17 cellular contexts compared by ENCODE assay signal in genomic region chr6:158073776-158074175, GRCh38.
DNase-seq lines count a peak whose midpoint lies in the region; ATAC-seq and TF ChIP-seq lines count a peak whose summit lies in the region.
"Had no signal": no experiment of that assay in that cellular context is flagged by ENCODE, and none has a peak within 500 bp of the region (broad histone marks: within the 10 kb centered on the region; RNA-seq: fewer than 3 reads in every experiment).

No MANE protein-coding gene starts in this region.

- peaks cover 48% of the 10 kb centered on the region for H3K4me1 Mint-ChIP-seq in endothelial cell (ENCODE audit: unreplicated experiment)

- H3K27ac ChIP-seq in SK-N-SH (ENCODE audit: low read depth in 2 of 2, low read length in 1 of 2) (peak overlapping the region in 1 of 2 experiments; percentile 16; a peak in 1 of 4 replicates), substantia nigra (ENCODE audit: low read depth, low read length, poor library complexity, severe bottlenecking) (peak overlapping the region; percentile 35)
- H3K27ac ChIP-seq: C4-2B had no signal

- H4K20me1 ChIP-seq in SK-N-SH (ENCODE audit: insufficient read depth) = no peaks in the 10 kb centered on the region

- peaks cover 31 to 59% of the 10 kb centered on the region in 2 experiments for H3K36me3 ChIP-seq in SK-N-SH (replicated peaks in 1 of 2; ENCODE audit: control insufficient read depth in 1 of 2, insufficient read depth in 2 of 2, low read length in 1 of 2)

- no peaks in the 10 kb centered on the region for H3K9me2 ChIP-seq in SK-N-SH

- TF ChIP-seq EP300 in SK-N-SH (IDR thresholded peaks at IDR 0.05; ENCODE audit: borderline replicate concordance in 1 of 2, low read depth in 1 of 2, low read length in 1 of 2) = no peak

- DNase-seq in SK-N-SH = peak; percentile 59
- DNase-seq in NCI-H2171 treated with DMSO at 0.1 percent for 48 hours (lab: John Stamatoyannopoulos, UW) = peak; percentile 85
- no peak for DNase-seq in endothelial cell (ENCODE audit: low spot score)
- DNase-seq in substantia nigra (lab: John Stamatoyannopoulos, UW) = no peak
- no peak for DNase-seq in posterior cingulate gyrus
- DNase-seq in 8988T = no peak
- DNase-seq: Caco-2, DMS53, H7, MM.1S, NCI-H1417 treated with DMSO at 0.1 percent for 48 hours, NCI-H510A treated with DMSO at 0.1 percent for 48 hours, PC-3, T-helper 1 cell had no signal

- H3K4me3 Mint-ChIP-seq in endothelial cell (ENCODE audit: unreplicated experiment) = no peak overlapping the region

- no peak overlapping the region for H3K4me2 ChIP-seq in SK-N-SH

- H2AFZ ChIP-seq in SK-N-SH (ENCODE audit: low read depth) = no peak overlapping the region

- TF ChIP-seq RAD21 in SK-N-SH (IDR thresholded peaks at IDR 0.05; ENCODE audit: low read length) = no peak

- peak overlapping the region; percentile 70 for H3K27ac Mint-ChIP-seq in endothelial cell (ENCODE audit: unreplicated experiment)

- WGBS in SK-N-SH (ENCODE audit: low lambda C conversion rate) = 51% methylated on average over 3 of the region's 3 CpGs

- intact Hi-C loops in posterior cingulate gyrus (cut with DNase I) = loop anchor here (5.0 kb wide), 4 partner anchors 36 to 751 kb away; partner anchors contain the start of genes SYNJ2 and TMEM242

- POLR2A ChIA-PET in SK-N-SH (lab: Yijun Ruan, JAX) = interaction anchor here (0.5 to 0.9 kb wide), 3 partner anchors 12 to 22 kb away, joined by 3 to 5 read pairs (median 3); no protein-coding TSS in a partner anchor

- H3K9ac ChIP-seq in SK-N-SH = no peak overlapping the region

- peaks cover 46% of the 10 kb centered on the region for H3K36me3 Mint-ChIP-seq in endothelial cell (ENCODE audit: low read depth, unreplicated experiment)

- CTCF ChIA-PET in SK-N-SH (lab: Yijun Ruan, JAX) = interaction anchor here (1.0 to 3.9 kb wide), 14 partner anchors 14 to 759 kb away, joined by 4 to 25 read pairs (median 8); partner anchors contain the start of gene SYNJ2

- H3K27me3 Mint-ChIP-seq in endothelial cell (ENCODE audit: unreplicated experiment) = peaks cover 17% of the 10 kb centered on the region

- H3K79me2 ChIP-seq in SK-N-SH (ENCODE audit: insufficient read depth) = no peaks in the 10 kb centered on the region; the same call in 1 of the 2 replicates

- H3K9me3 Mint-ChIP-seq in endothelial cell (ENCODE audit: unreplicated experiment) = no peaks in the 10 kb centered on the region

- peaks cover 15% of the 10 kb centered on the region for H3F3A ChIP-seq in SK-N-SH (replicated peaks; ENCODE audit: insufficient read depth)

- ATAC-seq in SK-N-SH treated with all-trans-retinoic acid at 6 μM for 48 hours (no peak), GM21529 (IDR thresholded peaks at IDR 0.05; ENCODE audit: unreplicated experiment) (no peak)
- ATAC-seq: PC-3 had no signal

- H3K4me1 ChIP-seq in SK-N-SH (ENCODE audit: control insufficient read depth in 1 of 2, insufficient read depth in 2 of 2, low read depth in 1 of 2, low read length in 1 of 2) = peaks cover 11 to 16% of the 10 kb centered on the region in 2 experiments; a peak in 3 of 4 replicates

- H3K4me3 ChIP-seq in SK-N-SH (ENCODE audit: low read depth in 2 of 2, low read length in 1 of 2) = no peak overlapping the region

- TF ChIP-seq CTCF in SK-N-SH (IDR thresholded peaks at IDR 0.05) (no peak), endothelial cell (IDR thresholded peaks at IDR 0.05; ENCODE audit: unreplicated experiment) (no peak)

- H3K27me3 ChIP-seq in SK-N-SH (ENCODE audit: insufficient read depth) = no peaks in the 10 kb centered on the region

- no peaks in the 10 kb centered on the region for H3K9me3 ChIP-seq in SK-N-SH
- H3K9me3 ChIP-seq: Caco-2 had no signal

TF ChIP-seq in SK-N-SH, 30 proteins besides CTCF, POLR2A, EP300 and RAD21:
- TF ChIP-seq GABPA (IDR thresholded peaks at IDR 0.05; ENCODE audit: low read depth) (no peak), TCF12 (IDR thresholded peaks at IDR 0.05) (peak; percentile 57)
- TF ChIP-seq, protein P1, sequence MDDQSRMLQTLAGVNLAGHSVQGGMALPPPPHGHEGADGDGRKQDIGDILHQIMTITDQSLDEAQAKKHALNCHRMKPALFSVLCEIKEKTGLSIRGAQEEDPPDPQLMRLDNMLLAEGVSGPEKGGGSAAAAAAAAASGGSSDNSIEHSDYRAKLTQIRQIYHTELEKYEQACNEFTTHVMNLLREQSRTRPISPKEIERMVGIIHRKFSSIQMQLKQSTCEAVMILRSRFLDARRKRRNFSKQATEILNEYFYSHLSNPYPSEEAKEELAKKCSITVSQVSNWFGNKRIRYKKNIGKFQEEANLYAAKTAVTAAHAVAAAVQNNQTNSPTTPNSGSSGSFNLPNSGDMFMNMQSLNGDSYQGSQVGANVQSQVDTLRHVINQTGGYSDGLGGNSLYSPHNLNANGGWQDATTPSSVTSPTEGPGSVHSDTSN (IDR thresholded peaks at IDR 0.05) = 0 out of 2 replicates have a peak, but pooled peaks have one; percentile 10
TF ChIP-seq in SK-N-SH: peak in this region for 2.

TF ChIP-seq in SK-N-SH treated with all-trans-retinoic acid at 6 μM for 48 hours, 23 proteins besides CTCF, POLR2A, EP300 and RAD21:
- TF ChIP-seq PPARA (CRISPR knock-in tag; IDR thresholded peaks at IDR 0.05; ENCODE audit: borderline replicate concordance) = no peak
- TF ChIP-seq TOX (CRISPR knock-in tag; IDR thresholded peaks at IDR 0.05; ENCODE audit: borderline replicate concordance) = no peak
- TF ChIP-seq, protein P2, sequence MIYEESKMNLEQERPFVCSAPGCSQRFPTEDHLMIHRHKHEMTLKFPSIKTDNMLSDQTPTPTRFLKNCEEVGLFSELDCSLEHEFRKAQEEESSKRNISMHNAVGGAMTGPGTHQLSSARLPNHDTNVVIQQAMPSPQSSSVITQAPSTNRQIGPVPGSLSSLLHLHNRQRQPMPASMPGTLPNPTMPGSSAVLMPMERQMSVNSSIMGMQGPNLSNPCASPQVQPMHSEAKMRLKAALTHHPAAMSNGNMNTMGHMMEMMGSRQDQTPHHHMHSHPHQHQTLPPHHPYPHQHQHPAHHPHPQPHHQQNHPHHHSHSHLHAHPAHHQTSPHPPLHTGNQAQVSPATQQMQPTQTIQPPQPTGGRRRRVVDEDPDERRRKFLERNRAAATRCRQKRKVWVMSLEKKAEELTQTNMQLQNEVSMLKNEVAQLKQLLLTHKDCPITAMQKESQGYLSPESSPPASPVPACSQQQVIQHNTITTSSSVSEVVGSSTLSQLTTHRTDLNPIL (CRISPR knock-in tag; IDR thresholded peaks at IDR 0.05; ENCODE audit: low read depth) = no peak
- TF ChIP-seq ISL1 (CRISPR knock-in tag; IDR thresholded peaks at IDR 0.05) = no peak
- no peak for TF ChIP-seq ZNF8 (CRISPR knock-in tag; IDR thresholded peaks at IDR 0.05)
- TF ChIP-seq TCF4 (CRISPR knock-in tag; IDR thresholded peaks at IDR 0.05; ENCODE audit: borderline replicate concordance) = no peak
- no peak for TF ChIP-seq PATZ1 (CRISPR knock-in tag; IDR thresholded peaks at IDR 0.05; ENCODE audit: borderline replicate concordance)
- no peak for TF ChIP-seq ZFP3 (CRISPR knock-in tag; IDR thresholded peaks at IDR 0.05)

Comparison
In these comparisons a context has a peak if more than half of its experiments do, and no peak if none do; other contexts are left out.
1. DNase-seq: peak in SK-N-SH (single experiment) and NCI-H2171 treated with DMSO at 0.1 percent for 48 hours (single experiment); none in endothelial cell (single experiment), substantia nigra (0 of 49), posterior cingulate gyrus (0 of 10) and 8988T (single experiment).